In the genomic region with DNA sequence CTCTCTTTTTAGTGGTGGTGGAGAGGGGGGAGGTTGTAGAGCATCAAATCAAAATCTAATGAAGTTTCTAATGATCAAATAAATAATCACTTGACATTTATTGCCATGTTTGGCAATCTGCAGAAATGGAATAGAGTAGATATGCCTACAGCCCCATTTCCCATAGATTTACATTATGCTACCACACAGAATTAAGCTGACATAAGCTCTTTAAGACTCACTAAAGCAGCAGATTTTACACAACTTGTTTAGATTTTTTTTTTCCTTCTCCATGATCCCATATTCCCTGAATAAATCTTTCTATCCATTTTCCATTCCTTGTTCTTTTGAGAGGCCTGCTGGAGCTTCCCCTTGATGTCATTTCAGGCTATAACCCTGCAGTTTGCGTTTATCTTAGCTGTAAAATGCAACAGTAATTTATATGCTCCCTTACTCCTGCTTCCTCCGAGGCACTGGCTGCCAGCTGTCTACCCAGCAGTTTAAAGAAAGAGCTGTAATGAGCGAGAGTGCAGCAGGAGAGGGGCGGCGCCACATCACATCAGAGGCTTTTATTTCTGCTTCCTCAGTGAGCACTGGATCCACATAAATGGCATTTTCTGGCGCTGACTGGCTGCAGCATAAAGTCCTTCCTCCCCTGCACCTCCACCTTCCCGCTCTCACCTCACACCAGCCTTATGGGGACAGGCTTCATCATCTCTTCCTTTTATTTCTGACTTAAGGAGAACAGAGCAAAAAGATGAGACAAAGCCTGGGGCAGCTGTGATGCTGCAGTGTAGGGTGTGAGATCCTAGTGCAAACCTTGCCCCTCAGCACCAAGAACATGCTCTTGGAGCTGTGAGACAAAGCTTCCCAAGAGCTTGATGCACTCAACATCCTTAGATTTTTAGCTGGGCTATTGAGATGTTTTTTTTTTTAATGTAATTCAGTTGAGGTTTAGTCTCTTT, we compare ENCODE assay signal across 11 cellular contexts.
DNase-seq lines count a peak whose midpoint lies in the region; ATAC-seq and TF ChIP-seq lines count a peak whose summit lies in the region.
"Had no signal": no experiment of that assay in that cellular context is flagged by ENCODE, and none has a peak within 500 bp of the region (broad histone marks: within the 10 kb centered on the region; RNA-seq: fewer than 3 reads in every experiment).

No MANE protein-coding gene starts in this region.

- H3K9me3 ChIP-seq in Peyer's patch (no peaks in the 10 kb centered on the region), ovary (no peaks in the 10 kb centered on the region)

- no peak for ATAC-seq in HG03571 (IDR thresholded peaks at IDR 0.05; ENCODE audit: unreplicated experiment)

- intact Hi-C loops in ovary (cut with DNase I): no loop called here

- H3K4me1 ChIP-seq in Peyer's patch (peaks cover 0 to 5% (median 0%) of the 10 kb centered on the region in 4 donors), ovary (ENCODE audit: insufficient read depth) (no peaks in the 10 kb centered on the region)

- H3K36me3 ChIP-seq in Peyer's patch (no peaks in the 10 kb centered on the region), ovary (no peaks in the 10 kb centered on the region)

- DNase-seq in HT-29 (ENCODE audit: low spot score) (peak; percentile 16), NCI-H82 treated with DMSO at 0.1 percent for 48 hours (lab: John Stamatoyannopoulos, UW; ENCODE audit: unreplicated experiment) (peak; percentile 77), foreskin melanocyte (peak; percentile 16), retinal pigment epithelial cell (ENCODE audit: low read depth) (peak; percentile 31), Peyer's patch (no peak), ovary (no peak), ureter (ENCODE audit: low spot score) (no peak)
- DNase-seq: activated naive CD8-positive, alpha-beta T cell treated with anti-CD3 and anti-CD28 coated beads for 36 hours; Karpas-422; T-helper 9 cell had no signal

- no peak for TF ChIP-seq CTCF in retinal pigment epithelial cell (conservative IDR thresholded peaks at IDR 0.05; ENCODE audit: low read depth, low read length)
- TF ChIP-seq CTCF in Peyer's patch (IDR thresholded peaks at IDR 0.05): no peak
- no peak for TF ChIP-seq CTCF in ovary (IDR thresholded peaks at IDR 0.05)

- H3K27me3 ChIP-seq in Peyer's patch (no peaks in the 10 kb centered on the region), ovary (no peaks in the 10 kb centered on the region)

- H3K4me3 ChIP-seq in retinal pigment epithelial cell (ENCODE audit: low read length) (peak overlapping the region; percentile 23), Peyer's patch (no peak overlapping the region), ovary (no peak overlapping the region)

- H3K27ac ChIP-seq in Peyer's patch (no peak overlapping the region), ovary (no peak overlapping the region)

- TF ChIP-seq EP300 in ovary (IDR thresholded peaks at IDR 0.05): no peak

- 64 to 77% (median 67%) methylated on average over 7 of the region's 7 CpGs for WGBS in ovary, 3 donors

- no peak for TF ChIP-seq POLR2A in Peyer's patch (IDR thresholded peaks at IDR 0.05)
- TF ChIP-seq POLR2A in ovary (IDR thresholded peaks at IDR 0.05): no peak

Comparison
In these comparisons a context has a peak if more than half of its experiments do, and no peak if none do; other contexts are left out.
1. DNase-seq: peak in HT-29 (single experiment), NCI-H82 treated with DMSO at 0.1 percent for 48 hours (single experiment), foreskin melanocyte (single experiment) and retinal pigment epithelial cell (single experiment); none in Peyer's patch (0 of 3), ovary (0 of 5) and ureter (single experiment).